ENCODE assay signal across 2 cellular contexts in the genomic region with DNA sequence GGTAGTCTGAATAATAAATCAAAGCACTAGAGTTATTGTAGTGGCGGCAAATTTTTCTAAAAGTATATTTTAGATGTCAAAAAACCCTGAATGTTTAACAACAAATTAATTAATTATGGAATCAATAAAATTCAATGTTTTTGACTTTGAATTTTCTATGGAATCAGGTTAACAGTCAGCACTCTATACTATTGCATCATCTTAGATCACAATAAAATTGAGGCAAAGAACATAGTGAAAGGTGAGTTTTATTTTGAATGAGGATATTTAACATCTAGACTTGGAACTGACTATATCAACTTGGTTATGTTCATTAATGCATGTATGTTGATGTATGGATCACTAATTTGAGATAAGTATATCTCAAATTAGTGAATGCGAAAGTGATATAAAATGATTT.
TF ChIP-seq lines count a peak whose summit lies in the region.

No MANE protein-coding gene starts in this region.

TF ChIP-seq in IMR-90, 13 proteins besides CTCF, POLR2A, EP300 and RAD21 (continued from another document):
- TF ChIP-seq CEBPB (IDR thresholded peaks at IDR 0.05; ENCODE audit: low read depth, low read length): peak; percentile 91

TF ChIP-seq in WTC11, 78 proteins besides CTCF, POLR2A, EP300 and RAD21 (continued from another document):
- TF ChIP-seq OVOL2 (CRISPR knock-in tag; IDR thresholded peaks at IDR 0.05; ENCODE audit: borderline replicate concordance): no peak
- TF ChIP-seq, protein P1, sequence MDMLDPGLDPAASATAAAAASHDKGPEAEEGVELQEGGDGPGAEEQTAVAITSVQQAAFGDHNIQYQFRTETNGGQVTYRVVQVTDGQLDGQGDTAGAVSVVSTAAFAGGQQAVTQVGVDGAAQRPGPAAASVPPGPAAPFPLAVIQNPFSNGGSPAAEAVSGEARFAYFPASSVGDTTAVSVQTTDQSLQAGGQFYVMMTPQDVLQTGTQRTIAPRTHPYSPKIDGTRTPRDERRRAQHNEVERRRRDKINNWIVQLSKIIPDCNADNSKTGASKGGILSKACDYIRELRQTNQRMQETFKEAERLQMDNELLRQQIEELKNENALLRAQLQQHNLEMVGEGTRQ (CRISPR knock-in tag; IDR thresholded peaks at IDR 0.05): no peak
- TF ChIP-seq, protein P2, sequence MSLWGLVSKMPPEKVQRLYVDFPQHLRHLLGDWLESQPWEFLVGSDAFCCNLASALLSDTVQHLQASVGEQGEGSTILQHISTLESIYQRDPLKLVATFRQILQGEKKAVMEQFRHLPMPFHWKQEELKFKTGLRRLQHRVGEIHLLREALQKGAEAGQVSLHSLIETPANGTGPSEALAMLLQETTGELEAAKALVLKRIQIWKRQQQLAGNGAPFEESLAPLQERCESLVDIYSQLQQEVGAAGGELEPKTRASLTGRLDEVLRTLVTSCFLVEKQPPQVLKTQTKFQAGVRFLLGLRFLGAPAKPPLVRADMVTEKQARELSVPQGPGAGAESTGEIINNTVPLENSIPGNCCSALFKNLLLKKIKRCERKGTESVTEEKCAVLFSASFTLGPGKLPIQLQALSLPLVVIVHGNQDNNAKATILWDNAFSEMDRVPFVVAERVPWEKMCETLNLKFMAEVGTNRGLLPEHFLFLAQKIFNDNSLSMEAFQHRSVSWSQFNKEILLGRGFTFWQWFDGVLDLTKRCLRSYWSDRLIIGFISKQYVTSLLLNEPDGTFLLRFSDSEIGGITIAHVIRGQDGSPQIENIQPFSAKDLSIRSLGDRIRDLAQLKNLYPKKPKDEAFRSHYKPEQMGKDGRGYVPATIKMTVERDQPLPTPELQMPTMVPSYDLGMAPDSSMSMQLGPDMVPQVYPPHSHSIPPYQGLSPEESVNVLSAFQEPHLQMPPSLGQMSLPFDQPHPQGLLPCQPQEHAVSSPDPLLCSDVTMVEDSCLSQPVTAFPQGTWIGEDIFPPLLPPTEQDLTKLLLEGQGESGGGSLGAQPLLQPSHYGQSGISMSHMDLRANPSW (CRISPR knock-in tag; conservative IDR thresholded peaks at IDR 0.05; ENCODE audit: low read depth): no peak
- TF ChIP-seq, protein P3, sequence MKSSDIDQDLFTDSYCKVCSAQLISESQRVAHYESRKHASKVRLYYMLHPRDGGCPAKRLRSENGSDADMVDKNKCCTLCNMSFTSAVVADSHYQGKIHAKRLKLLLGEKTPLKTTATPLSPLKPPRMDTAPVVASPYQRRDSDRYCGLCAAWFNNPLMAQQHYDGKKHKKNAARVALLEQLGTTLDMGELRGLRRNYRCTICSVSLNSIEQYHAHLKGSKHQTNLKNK (CRISPR knock-in tag; IDR thresholded peaks at IDR 0.05): no peak
- TF ChIP-seq, protein P4, sequence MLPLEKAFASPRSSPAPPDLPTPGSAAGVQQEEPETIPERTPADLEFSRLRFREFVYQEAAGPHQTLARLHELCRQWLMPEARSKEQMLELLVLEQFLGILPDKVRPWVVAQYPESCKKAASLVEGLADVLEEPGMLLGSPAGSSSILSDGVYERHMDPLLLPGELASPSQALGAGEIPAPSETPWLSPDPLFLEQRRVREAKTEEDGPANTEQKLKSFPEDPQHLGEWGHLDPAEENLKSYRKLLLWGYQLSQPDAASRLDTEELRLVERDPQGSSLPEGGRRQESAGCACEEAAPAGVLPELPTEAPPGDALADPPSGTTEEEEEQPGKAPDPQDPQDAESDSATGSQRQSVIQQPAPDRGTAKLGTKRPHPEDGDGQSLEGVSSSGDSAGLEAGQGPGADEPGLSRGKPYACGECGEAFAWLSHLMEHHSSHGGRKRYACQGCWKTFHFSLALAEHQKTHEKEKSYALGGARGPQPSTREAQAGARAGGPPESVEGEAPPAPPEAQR (CRISPR knock-in tag; IDR thresholded peaks at IDR 0.05): no peak
